17 cellular contexts compared by ENCODE assay signal in the genomic region with DNA sequence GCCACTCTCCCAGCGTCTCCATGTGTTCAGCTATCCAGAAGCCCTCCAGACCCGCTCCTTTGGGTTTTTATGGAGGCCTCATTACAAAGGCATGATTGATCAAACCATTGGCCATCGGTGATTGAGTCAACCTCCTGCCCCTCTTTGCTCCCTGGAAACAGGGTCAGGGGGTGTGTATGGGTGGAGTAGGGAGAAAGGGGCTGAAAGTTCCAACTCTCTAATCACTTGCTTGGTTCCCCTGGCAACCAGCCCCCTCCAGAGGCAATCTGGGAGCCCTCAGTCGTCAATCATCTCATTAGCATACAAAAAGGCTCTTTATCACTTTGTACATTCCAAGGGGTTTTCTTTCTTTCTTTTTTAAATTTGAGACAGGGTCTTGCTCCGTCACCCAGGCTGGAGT. TPM values are rescaled to one million over a fixed set of nuclear protein-coding genes. Genes with fewer than 3 reads are reported as not detected.
A peak's percentile ranks its signal among the peaks of the same experiment; 100 is the strongest.
DNase-seq lines count a peak whose midpoint lies in the region; ATAC-seq, FAIRE-seq and TF ChIP-seq lines count a peak whose summit lies in the region.
"Had no signal": no experiment of that assay in that cellular context is flagged by ENCODE, and none has a peak within 500 bp of the region (broad histone marks: within the 10 kb centered on the region; RNA-seq: fewer than 3 reads in every experiment).

No MANE protein-coding gene starts in this region.

- H3K4me3 Mint-ChIP-seq in brain, result peak overlapping the region; percentile 85 to 88 (median 87)
- H3K4me3 Mint-ChIP-seq: activated CD8-positive, alpha-beta T cell treated with anti-CD3 and anti-CD28 coated beads for 36 hours had no signal

- DNase-seq in islet precursor cell (peak; percentile 28), small intestine (no peak), NOMO-1 (lab: John Stamatoyannopoulos, UW; ENCODE audit: unreplicated experiment in 2 of 2) (no peak), vagina (ENCODE audit: extremely low spot score in 2 of 2) (no peak)
- DNase-seq: AML-193, aorta, Kasumi-1, left ventricle myocardium inferior, NCI-H1694, NCI-H446 treated with DMSO at 0.1 percent for 48 hours had no signal

- H3K4me1 Mint-ChIP-seq in brain, result peaks cover 86% of the 10 kb centered on the region

- intact Hi-C loops in vagina (cut with DNase I), result loop anchor here (10.0 kb wide), 1 partner anchor 108 kb away; no protein-coding TSS in a partner anchor

- H3K27me3 ChIP-seq in HUES48 (ENCODE audit: control insufficient read depth, insufficient read depth, low read length) (0 out of 2 replicates have a peak, but pooled peaks cover 8% of the 10 kb centered on the region), small intestine (ENCODE audit: control insufficient read depth in 2 of 2, insufficient read depth in 2 of 2, low read length in 2 of 2) (no peaks in the 10 kb centered on the region), vagina (no peaks in the 10 kb centered on the region)

- H3K9me3 Mint-ChIP-seq in brain, result peaks cover 0 to 6% (median 0%) of the 10 kb centered on the region in 5 experiments
- H3K9me3 Mint-ChIP-seq: activated CD8-positive, alpha-beta T cell treated with anti-CD3 and anti-CD28 coated beads for 36 hours had no signal

- FAIRE-seq in small intestine (lab: Jason Lieb, UNC), result no peak
- FAIRE-seq: colon, D721Med had no signal

- no peak for TF ChIP-seq POLR2A in vagina (IDR thresholded peaks at IDR 0.05)

- H3K27ac Mint-ChIP-seq in brain, result peak overlapping the region; percentile 78 to 94 (median 90)
- H3K27ac Mint-ChIP-seq: activated CD8-positive, alpha-beta T cell treated with anti-CD3 and anti-CD28 coated beads for 36 hours had no signal

- H3K4me1 ChIP-seq in HUES48 (ENCODE audit: control insufficient read depth, insufficient read depth, low read length) (peaks cover 50% of the 10 kb centered on the region), small intestine (ENCODE audit: control insufficient read depth in 2 of 2, insufficient read depth in 1 of 2, low read depth in 1 of 2, low read length in 1 of 2) (no peaks in the 10 kb centered on the region), vagina (peaks cover 11% of the 10 kb centered on the region)

- ATAC-seq in GM21717 (IDR thresholded peaks at IDR 0.05; ENCODE audit: unreplicated experiment) (no peak), GM18870 (IDR thresholded peaks at IDR 0.05; ENCODE audit: unreplicated experiment) (no peak)

- no peaks in the 10 kb centered on the region for H3K9me3 ChIP-seq in HUES48 (ENCODE audit: control insufficient read depth, insufficient read depth, low read length)
- no peaks in the 10 kb centered on the region for H3K9me3 ChIP-seq in small intestine (ENCODE audit: control insufficient read depth, low read depth)
- no peaks in the 10 kb centered on the region for H3K9me3 ChIP-seq in vagina
- H3K9me3 ChIP-seq: left ventricle myocardium inferior had no signal

- WGBS in small intestine, 3 donors, result 10 to 50% (median 34%) methylated on average over 5 of the region's 5 CpGs

- H3K4me3 ChIP-seq in HUES48 (ENCODE audit: low read depth, low read length) (peak overlapping the region; percentile 63), small intestine (ENCODE audit: low read depth in 1 of 2, low read length in 2 of 2) (peak overlapping the region in 1 of 2 donors; percentile 40), vagina (no peak overlapping the region)
- H3K4me3 ChIP-seq: left ventricle myocardium inferior had no signal

- 0 out of 2 replicates have a peak overlapping the region, but pooled peaks have one; percentile 15 for H3K9ac ChIP-seq in HUES48 (ENCODE audit: low read depth, low read length)

- peak overlapping the region; percentile 84 for H3K27ac ChIP-seq in HUES48 (ENCODE audit: low read depth, low read length)
- H3K27ac ChIP-seq in small intestine (ENCODE audit: low read depth in 1 of 2, low read length in 1 of 2), result peak overlapping the region; percentile 46 to 99
- no peak overlapping the region for H3K27ac ChIP-seq in vagina
- H3K27ac ChIP-seq: left ventricle myocardium inferior had no signal

- peaks cover 5% of the 10 kb centered on the region for H3K27me3 Mint-ChIP-seq in brain

- TF ChIP-seq CTCF in brain (conservative IDR thresholded peaks at IDR 0.05), result no peak
- no peak for TF ChIP-seq CTCF in vagina (IDR thresholded peaks at IDR 0.05)

- H3K36me3 ChIP-seq in HUES48 (ENCODE audit: control insufficient read depth, insufficient read depth, low read length) (no peaks in the 10 kb centered on the region), small intestine (ENCODE audit: control insufficient read depth in 2 of 2, insufficient read depth in 2 of 2, low read length in 2 of 2) (no peaks in the 10 kb centered on the region), vagina (no peaks in the 10 kb centered on the region)
- H3K36me3 ChIP-seq: left ventricle myocardium inferior had no signal

- H3K36me3 Mint-ChIP-seq in brain, result peaks cover 6% of the 10 kb centered on the region

RNA-seq across cellular contexts. Expression of gene TRIM2, which starts 2.3 kb away (rescaled TPM):
- 17.8 TPM for polyA plus RNA-seq in brain (ENCODE audit: insufficient read depth, low read depth, low replicate concordance)
- polyA plus RNA-seq in small intestine, result 10 to 100 TPM; 17.8 to 22.7 (median 21.5) TPM
- 28.7 TPM for total RNA-seq in vagina
